In genomic region chr2:2022941-2023586, GRCh38 we compare ENCODE assay signal across 35 cellular contexts.
"Had no signal": no experiment of that assay in that cellular context is flagged by ENCODE, and none has a peak within 500 bp of the region (broad histone marks: within the 10 kb centered on the region; RNA-seq: fewer than 3 reads in every experiment).

No MANE protein-coding gene starts in this region.

- H3K4me1 Mint-ChIP-seq: activated B cell treated with CpG ODN at 0.5 μM for 24 hours; activated naive CD4-positive, alpha-beta T cell treated with anti-CD3 and anti-CD28 coated beads, Interleukin-2, amount 50 U/mL, for 24 hours; activated naive CD8-positive, alpha-beta T cell treated with anti-CD3 and anti-CD28 coated beads for 36 hours; activated naive CD8-positive, alpha-beta T cell treated with anti-CD3 and anti-CD28 coated beads, Interleukin-2, amount 50 U/mL, for 24 hours; activated T-helper 17 cell treated with anti-CD3 and anti-CD28 coated beads, Interleukin-2, amount 50 U/mL, for 72 hours; T-helper 17 cell had no signal

- DNase-seq: activated B cell treated with CpG ODN at 0.5 μM for 24 hours; activated CD4-positive, alpha-beta T cell treated with anti-CD3 and anti-CD28 coated beads for 48 hours; activated CD4-positive, alpha-beta T cell treated with anti-CD3 and anti-CD28 coated beads, Interleukin-2, amount 50 U/mL, for 1 hour; activated CD4-positive, alpha-beta T cell treated with anti-CD3 and anti-CD28 coated beads, Interleukin-2, amount 50 U/mL, for 48 hours; activated CD8-positive, alpha-beta memory T cell treated with anti-CD3 and anti-CD28 coated beads for 24 hours; activated CD8-positive, alpha-beta T cell treated with anti-CD3 and anti-CD28 coated beads for 36 hours; activated effector memory CD4-positive, alpha-beta T cell treated with anti-CD3 and anti-CD28 coated beads, Interleukin-2, amount 50 U/mL, for 16 hours; activated naive CD4-positive, alpha-beta T cell treated with anti-CD3 and anti-CD28 coated beads for 36 hours; activated naive CD8-positive, alpha-beta T cell treated with anti-CD3 and anti-CD28 coated beads for 36 hours; activated naive CD8-positive, alpha-beta T cell treated with anti-CD3 and anti-CD28 coated beads, Interleukin-2, amount 50 U/mL, for 24 hours; activated T-cell treated with anti-CD3 and anti-CD28 coated beads, Interleukin-2, amount 50 U/mL, for 4 hours; adrenal gland; amygdala; aorta; body of pancreas; caudate nucleus; cortex of kidney; dermis blood vessel endothelial cell; effector CD4-positive, alpha-beta T cell; effector memory CD8-positive, alpha-beta T cell; esophagus squamous epithelium; foreskin melanocyte; heart right ventricle; T-helper 17 cell; T1000; WERI-Rb-1 had no signal

- ATAC-seq: activated CD4-positive, CD25-positive, alpha-beta regulatory T cell treated with anti-CD3 and anti-CD28 coated beads, Interleukin-2, amount 50 U/mL, for 24 hours; activated CD8-positive, alpha-beta T cell treated with anti-CD3 and anti-CD28 coated beads for 36 hours; activated naive CD8-positive, alpha-beta T cell treated with anti-CD3 and anti-CD28 coated beads, Interleukin-2, amount 50 U/mL, for 24 hours; activated T-cell treated with anti-CD3 and anti-CD28 coated beads, Interleukin-2, amount 50 U/mL, for 4 hours; activated T-helper 17 cell treated with anti-CD3 and anti-CD28 coated beads, Interleukin-2, amount 50 U/mL, for 72 hours; body of pancreas; effector memory CD8-positive, alpha-beta T cell; gastroesophageal sphincter; heart right ventricle; T-helper 17 cell had no signal

- FAIRE-seq: colon, endometrium, endothelial cell of umbilical vein had no signal

- H3K36me3 Mint-ChIP-seq: activated naive CD4-positive, alpha-beta T cell treated with anti-CD3 and anti-CD28 coated beads, Interleukin-2, amount 50 U/mL, for 24 hours; activated naive CD8-positive, alpha-beta T cell treated with anti-CD3 and anti-CD28 coated beads for 36 hours had no signal

- H3K9me3 ChIP-seq: adrenal gland, body of pancreas, esophagus squamous epithelium, gastroesophageal sphincter, heart right ventricle had no signal

- H3K4me1 ChIP-seq: adrenal gland, body of pancreas, esophagus squamous epithelium, gastroesophageal sphincter had no signal

- H3K27ac ChIP-seq: adrenal gland, body of pancreas, epithelial cell of prostate, esophagus squamous epithelium, gastroesophageal sphincter, heart right ventricle, WERI-Rb-1 had no signal

- H3K9me3 Mint-ChIP-seq: activated CD8-positive, alpha-beta T cell treated with anti-CD3 and anti-CD28 coated beads for 36 hours; activated T-cell treated with anti-CD3 and anti-CD28 coated beads, Interleukin-2, amount 50 U/mL, for 4 hours; activated T-helper 17 cell treated with anti-CD3 and anti-CD28 coated beads, Interleukin-2, amount 50 U/mL, for 72 hours; T-helper 2 cell treated with Interferon-gamma antibody and Interleukin-4, amounts not matched to agents 5 μg/mL and 100 μg/mL, for 36 hours had no signal

- H3K4me3 Mint-ChIP-seq: activated B cell treated with CpG ODN at 0.5 μM for 24 hours; activated CD8-positive, alpha-beta T cell treated with anti-CD3 and anti-CD28 coated beads for 36 hours; activated naive CD4-positive, alpha-beta T cell treated with anti-CD3 and anti-CD28 coated beads for 36 hours; activated naive CD4-positive, alpha-beta T cell treated with anti-CD3 and anti-CD28 coated beads, Interleukin-2, amount 50 U/mL, for 24 hours; activated naive CD8-positive, alpha-beta T cell treated with anti-CD3 and anti-CD28 coated beads for 36 hours; activated naive CD8-positive, alpha-beta T cell treated with anti-CD3 and anti-CD28 coated beads, Interleukin-2, amount 50 U/mL, for 24 hours; activated T-cell treated with anti-CD3 and anti-CD28 coated beads, Interleukin-2, amount 50 U/mL, for 4 hours; activated T-helper 17 cell treated with anti-CD3 and anti-CD28 coated beads, Interleukin-2, amount 50 U/mL, for 72 hours; effector memory CD8-positive, alpha-beta T cell; T-helper 17 cell; T-helper 2 cell treated with Interferon-gamma antibody and Interleukin-4, amounts not matched to agents 5 μg/mL and 100 μg/mL, for 36 hours had no signal

- H3K36me3 ChIP-seq: adrenal gland, esophagus squamous epithelium, gastroesophageal sphincter, heart right ventricle, WERI-Rb-1 had no signal

- H3K27ac Mint-ChIP-seq: activated B cell treated with CpG ODN at 0.5 μM for 24 hours; activated CD8-positive, alpha-beta T cell treated with anti-CD3 and anti-CD28 coated beads for 36 hours; activated naive CD4-positive, alpha-beta T cell treated with anti-CD3 and anti-CD28 coated beads for 36 hours; activated naive CD4-positive, alpha-beta T cell treated with anti-CD3 and anti-CD28 coated beads, Interleukin-2, amount 50 U/mL, for 24 hours; activated naive CD8-positive, alpha-beta T cell treated with anti-CD3 and anti-CD28 coated beads for 36 hours; activated naive CD8-positive, alpha-beta T cell treated with anti-CD3 and anti-CD28 coated beads, Interleukin-2, amount 50 U/mL, for 24 hours; activated T-helper 17 cell treated with anti-CD3 and anti-CD28 coated beads, Interleukin-2, amount 50 U/mL, for 72 hours; effector memory CD8-positive, alpha-beta T cell; T-helper 17 cell; T-helper 2 cell treated with Interferon-gamma antibody and Interleukin-4, amounts not matched to agents 5 μg/mL and 100 μg/mL, for 36 hours had no signal

- H3K4me3 ChIP-seq: adrenal gland, body of pancreas, esophagus squamous epithelium, gastroesophageal sphincter, heart right ventricle had no signal

- H3K27me3 ChIP-seq: adrenal gland, body of pancreas, heart right ventricle had no signal

- H3K27me3 Mint-ChIP-seq: activated B cell treated with CpG ODN at 0.5 μM for 24 hours; activated naive CD4-positive, alpha-beta T cell treated with anti-CD3 and anti-CD28 coated beads, Interleukin-2, amount 50 U/mL, for 24 hours; activated naive CD8-positive, alpha-beta T cell treated with anti-CD3 and anti-CD28 coated beads, Interleukin-2, amount 50 U/mL, for 24 hours; effector memory CD8-positive, alpha-beta T cell had no signal
